In the genomic region with DNA sequence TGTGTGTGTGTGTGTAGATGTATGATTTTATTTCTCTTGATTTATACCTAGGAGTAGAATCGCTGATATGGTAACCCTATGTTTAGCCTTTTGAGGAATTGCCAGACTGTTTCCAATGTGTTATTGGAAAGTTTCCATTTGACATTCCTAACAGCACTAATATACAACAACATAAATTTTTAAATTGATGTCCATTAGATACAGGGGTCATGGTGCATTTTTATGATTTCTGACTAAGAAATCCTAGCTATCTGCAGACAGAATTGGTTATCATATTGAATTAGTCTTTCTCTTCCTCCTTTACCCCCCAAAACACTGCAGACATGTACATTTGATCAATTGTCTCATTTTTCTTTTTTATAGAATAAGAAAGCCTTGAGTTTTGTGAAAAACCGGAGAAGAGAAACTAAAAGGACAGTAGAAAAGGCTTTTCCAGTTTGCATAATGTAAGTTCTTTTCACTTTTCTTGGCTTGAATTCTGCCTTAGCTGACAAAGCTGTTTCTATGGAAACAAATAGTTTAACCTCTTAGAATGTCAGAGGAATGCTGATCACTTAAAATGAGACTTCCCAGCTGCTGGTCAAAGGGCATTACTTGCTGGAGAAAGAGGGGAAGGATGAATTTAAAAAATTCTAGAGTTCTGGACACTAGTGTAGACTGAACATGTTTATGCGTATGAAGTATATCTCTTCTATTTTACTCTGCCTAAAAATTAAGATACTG, we compare ENCODE assay signal across 2 cellular contexts.
TF ChIP-seq lines count a peak whose summit lies in the region.

No MANE protein-coding gene starts in this region.

TF ChIP-seq in liver, 16 proteins besides CTCF, POLR2A, EP300 and RAD21 (continued from another document):
- TF ChIP-seq, protein P1, sequence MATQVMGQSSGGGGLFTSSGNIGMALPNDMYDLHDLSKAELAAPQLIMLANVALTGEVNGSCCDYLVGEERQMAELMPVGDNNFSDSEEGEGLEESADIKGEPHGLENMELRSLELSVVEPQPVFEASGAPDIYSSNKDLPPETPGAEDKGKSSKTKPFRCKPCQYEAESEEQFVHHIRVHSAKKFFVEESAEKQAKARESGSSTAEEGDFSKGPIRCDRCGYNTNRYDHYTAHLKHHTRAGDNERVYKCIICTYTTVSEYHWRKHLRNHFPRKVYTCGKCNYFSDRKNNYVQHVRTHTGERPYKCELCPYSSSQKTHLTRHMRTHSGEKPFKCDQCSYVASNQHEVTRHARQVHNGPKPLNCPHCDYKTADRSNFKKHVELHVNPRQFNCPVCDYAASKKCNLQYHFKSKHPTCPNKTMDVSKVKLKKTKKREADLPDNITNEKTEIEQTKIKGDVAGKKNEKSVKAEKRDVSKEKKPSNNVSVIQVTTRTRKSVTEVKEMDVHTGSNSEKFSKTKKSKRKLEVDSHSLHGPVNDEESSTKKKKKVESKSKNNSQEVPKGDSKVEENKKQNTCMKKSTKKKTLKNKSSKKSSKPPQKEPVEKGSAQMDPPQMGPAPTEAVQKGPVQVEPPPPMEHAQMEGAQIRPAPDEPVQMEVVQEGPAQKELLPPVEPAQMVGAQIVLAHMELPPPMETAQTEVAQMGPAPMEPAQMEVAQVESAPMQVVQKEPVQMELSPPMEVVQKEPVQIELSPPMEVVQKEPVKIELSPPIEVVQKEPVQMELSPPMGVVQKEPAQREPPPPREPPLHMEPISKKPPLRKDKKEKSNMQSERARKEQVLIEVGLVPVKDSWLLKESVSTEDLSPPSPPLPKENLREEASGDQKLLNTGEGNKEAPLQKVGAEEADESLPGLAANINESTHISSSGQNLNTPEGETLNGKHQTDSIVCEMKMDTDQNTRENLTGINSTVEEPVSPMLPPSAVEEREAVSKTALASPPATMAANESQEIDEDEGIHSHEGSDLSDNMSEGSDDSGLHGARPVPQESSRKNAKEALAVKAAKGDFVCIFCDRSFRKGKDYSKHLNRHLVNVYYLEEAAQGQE (IDR thresholded peaks at IDR 0.05), result no peak
- TF ChIP-seq EGR1 (IDR thresholded peaks at IDR 0.05; ENCODE audit: low read depth in 2 of 2), result no peak
- no peak for TF ChIP-seq YY1 (IDR thresholded peaks at IDR 0.05)
- TF ChIP-seq GABPA (IDR thresholded peaks at IDR 0.05 in 1 of 2, conservative IDR thresholded peaks at IDR 0.05 in 1 of 2), result no peak
- TF ChIP-seq, protein P2, sequence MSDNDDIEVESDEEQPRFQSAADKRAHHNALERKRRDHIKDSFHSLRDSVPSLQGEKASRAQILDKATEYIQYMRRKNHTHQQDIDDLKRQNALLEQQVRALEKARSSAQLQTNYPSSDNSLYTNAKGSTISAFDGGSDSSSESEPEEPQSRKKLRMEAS (IDR thresholded peaks at IDR 0.05), result no peak
- no peak for TF ChIP-seq HNF4A (conservative IDR thresholded peaks at IDR 0.05)
- TF ChIP-seq, protein P3, sequence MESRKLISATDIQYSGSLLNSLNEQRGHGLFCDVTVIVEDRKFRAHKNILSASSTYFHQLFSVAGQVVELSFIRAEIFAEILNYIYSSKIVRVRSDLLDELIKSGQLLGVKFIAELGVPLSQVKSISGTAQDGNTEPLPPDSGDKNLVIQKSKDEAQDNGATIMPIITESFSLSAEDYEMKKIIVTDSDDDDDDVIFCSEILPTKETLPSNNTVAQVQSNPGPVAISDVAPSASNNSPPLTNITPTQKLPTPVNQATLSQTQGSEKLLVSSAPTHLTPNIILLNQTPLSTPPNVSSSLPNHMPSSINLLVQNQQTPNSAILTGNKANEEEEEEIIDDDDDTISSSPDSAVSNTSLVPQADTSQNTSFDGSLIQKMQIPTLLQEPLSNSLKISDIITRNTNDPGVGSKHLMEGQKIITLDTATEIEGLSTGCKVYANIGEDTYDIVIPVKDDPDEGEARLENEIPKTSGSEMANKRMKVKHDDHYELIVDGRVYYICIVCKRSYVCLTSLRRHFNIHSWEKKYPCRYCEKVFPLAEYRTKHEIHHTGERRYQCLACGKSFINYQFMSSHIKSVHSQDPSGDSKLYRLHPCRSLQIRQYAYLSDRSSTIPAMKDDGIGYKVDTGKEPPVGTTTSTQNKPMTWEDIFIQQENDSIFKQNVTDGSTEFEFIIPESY (IDR thresholded peaks at IDR 0.05), result no peak
- TF ChIP-seq, protein P4, sequence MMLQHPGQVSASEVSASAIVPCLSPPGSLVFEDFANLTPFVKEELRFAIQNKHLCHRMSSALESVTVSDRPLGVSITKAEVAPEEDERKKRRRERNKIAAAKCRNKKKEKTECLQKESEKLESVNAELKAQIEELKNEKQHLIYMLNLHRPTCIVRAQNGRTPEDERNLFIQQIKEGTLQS (IDR thresholded peaks at IDR 0.05), result no peak
- no peak for TF ChIP-seq FOXA1 (IDR thresholded peaks at IDR 0.05)
- TF ChIP-seq JUND (IDR thresholded peaks at IDR 0.05), result peak in 1 of 2 donors; percentile 13
- TF ChIP-seq FOXA2 (IDR thresholded peaks at IDR 0.05), result no peak
TF ChIP-seq in liver: peak in this region for 2.

TF ChIP-seq in HepG2, 621 proteins besides CTCF, POLR2A, EP300 and RAD21 (continued from another document):
- TF ChIP-seq, protein P5, sequence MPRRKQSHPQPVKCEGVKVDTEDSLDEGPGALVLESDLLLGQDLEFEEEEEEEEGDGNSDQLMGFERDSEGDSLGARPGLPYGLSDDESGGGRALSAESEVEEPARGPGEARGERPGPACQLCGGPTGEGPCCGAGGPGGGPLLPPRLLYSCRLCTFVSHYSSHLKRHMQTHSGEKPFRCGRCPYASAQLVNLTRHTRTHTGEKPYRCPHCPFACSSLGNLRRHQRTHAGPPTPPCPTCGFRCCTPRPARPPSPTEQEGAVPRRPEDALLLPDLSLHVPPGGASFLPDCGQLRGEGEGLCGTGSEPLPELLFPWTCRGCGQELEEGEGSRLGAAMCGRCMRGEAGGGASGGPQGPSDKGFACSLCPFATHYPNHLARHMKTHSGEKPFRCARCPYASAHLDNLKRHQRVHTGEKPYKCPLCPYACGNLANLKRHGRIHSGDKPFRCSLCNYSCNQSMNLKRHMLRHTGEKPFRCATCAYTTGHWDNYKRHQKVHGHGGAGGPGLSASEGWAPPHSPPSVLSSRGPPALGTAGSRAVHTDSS (CRISPR knock-in tag; conservative IDR thresholded peaks at IDR 0.05), result no peak
- TF ChIP-seq CCDC6 (CRISPR knock-in tag; IDR thresholded peaks at IDR 0.05), result no peak
- TF ChIP-seq, protein P6, sequence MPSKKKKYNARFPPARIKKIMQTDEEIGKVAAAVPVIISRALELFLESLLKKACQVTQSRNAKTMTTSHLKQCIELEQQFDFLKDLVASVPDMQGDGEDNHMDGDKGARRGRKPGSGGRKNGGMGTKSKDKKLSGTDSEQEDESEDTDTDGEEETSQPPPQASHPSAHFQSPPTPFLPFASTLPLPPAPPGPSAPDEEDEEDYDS (CRISPR knock-in tag; IDR thresholded peaks at IDR 0.05), result no peak
- TF ChIP-seq NCOA2 (CRISPR knock-in tag; IDR thresholded peaks at IDR 0.05), result no peak
- TF ChIP-seq, protein P7, sequence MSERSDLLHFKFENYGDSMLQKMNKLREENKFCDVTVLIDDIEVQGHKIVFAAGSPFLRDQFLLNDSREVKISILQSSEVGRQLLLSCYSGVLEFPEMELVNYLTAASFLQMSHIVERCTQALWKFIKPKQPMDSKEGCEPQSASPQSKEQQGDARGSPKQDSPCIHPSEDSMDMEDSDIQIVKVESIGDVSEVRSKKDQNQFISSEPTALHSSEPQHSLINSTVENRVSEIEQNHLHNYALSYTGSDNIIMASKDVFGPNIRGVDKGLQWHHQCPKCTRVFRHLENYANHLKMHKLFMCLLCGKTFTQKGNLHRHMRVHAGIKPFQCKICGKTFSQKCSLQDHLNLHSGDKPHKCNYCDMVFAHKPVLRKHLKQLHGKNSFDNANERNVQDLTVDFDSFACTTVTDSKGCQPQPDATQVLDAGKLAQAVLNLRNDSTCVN (CRISPR knock-in tag; IDR thresholded peaks at IDR 0.05; ENCODE audit: borderline replicate concordance), result no peak
- TF ChIP-seq, protein P8, sequence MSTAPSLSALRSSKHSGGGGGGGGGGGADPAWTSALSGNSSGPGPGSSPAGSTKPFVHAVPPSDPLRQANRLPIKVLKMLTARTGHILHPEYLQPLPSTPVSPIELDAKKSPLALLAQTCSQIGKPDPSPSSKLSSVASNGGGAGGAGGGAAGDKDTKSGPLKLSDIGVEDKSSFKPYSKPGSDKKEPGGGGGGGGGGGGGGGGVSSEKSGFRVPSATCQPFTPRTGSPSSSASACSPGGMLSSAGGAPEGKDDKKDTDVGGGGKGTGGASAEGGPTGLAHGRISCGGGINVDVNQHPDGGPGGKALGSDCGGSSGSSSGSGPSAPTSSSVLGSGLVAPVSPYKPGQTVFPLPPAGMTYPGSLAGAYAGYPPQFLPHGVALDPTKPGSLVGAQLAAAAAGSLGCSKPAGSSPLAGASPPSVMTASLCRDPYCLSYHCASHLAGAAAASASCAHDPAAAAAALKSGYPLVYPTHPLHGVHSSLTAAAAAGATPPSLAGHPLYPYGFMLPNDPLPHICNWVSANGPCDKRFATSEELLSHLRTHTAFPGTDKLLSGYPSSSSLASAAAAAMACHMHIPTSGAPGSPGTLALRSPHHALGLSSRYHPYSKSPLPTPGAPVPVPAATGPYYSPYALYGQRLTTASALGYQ (CRISPR knock-in tag; IDR thresholded peaks at IDR 0.05), result no peak
- no peak for TF ChIP-seq MBD4 (IDR thresholded peaks at IDR 0.05; ENCODE audit: borderline replicate concordance, low read length)
- TF ChIP-seq NFYB (CRISPR knock-in tag; IDR thresholded peaks at IDR 0.05), result no peak
- TF ChIP-seq ZNF337 (CRISPR knock-in tag; IDR thresholded peaks at IDR 0.05; ENCODE audit: borderline replicate concordance, low read depth), result no peak
- no peak for TF ChIP-seq SOX13 (IDR thresholded peaks at IDR 0.05)
- TF ChIP-seq SOX13 (CRISPR knock-in tag; conservative IDR thresholded peaks at IDR 0.05 in 1 of 2, IDR thresholded peaks at IDR 0.05 in 1 of 2), result no peak
- TF ChIP-seq, protein P9, sequence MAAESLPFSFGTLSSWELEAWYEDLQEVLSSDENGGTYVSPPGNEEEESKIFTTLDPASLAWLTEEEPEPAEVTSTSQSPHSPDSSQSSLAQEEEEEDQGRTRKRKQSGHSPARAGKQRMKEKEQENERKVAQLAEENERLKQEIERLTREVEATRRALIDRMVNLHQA (CRISPR knock-in tag; IDR thresholded peaks at IDR 0.05), result no peak
- TF ChIP-seq SMAD1 (CRISPR knock-in tag; IDR thresholded peaks at IDR 0.05; ENCODE audit: borderline replicate concordance, low read depth), result no peak
- TF ChIP-seq, protein P10, sequence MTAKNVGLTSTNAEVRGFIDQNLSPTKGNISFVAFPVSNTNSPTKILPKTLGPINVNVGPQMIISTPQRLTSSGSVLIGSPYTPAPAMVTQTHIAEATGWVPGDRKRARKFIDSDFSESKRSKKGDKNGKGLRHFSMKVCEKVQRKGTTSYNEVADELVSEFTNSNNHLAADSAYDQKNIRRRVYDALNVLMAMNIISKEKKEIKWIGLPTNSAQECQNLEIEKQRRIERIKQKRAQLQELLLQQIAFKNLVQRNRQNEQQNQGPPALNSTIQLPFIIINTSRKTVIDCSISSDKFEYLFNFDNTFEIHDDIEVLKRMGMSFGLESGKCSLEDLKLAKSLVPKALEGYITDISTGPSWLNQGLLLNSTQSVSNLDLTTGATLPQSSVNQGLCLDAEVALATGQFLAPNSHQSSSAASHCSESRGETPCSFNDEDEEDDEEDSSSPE (CRISPR knock-in tag; IDR thresholded peaks at IDR 0.05), result no peak
- TF ChIP-seq ZNF678 (CRISPR knock-in tag; IDR thresholded peaks at IDR 0.05), result no peak
- TF ChIP-seq SOX5 (CRISPR knock-in tag; IDR thresholded peaks at IDR 0.05; ENCODE audit: borderline replicate concordance), result no peak
- no peak for TF ChIP-seq ZMAT3 (CRISPR knock-in tag; conservative IDR thresholded peaks at IDR 0.05)
- no peak for TF ChIP-seq TCF12 (IDR thresholded peaks at IDR 0.05)
- no peak for TF ChIP-seq TCF12 (CRISPR knock-in tag; IDR thresholded peaks at IDR 0.05)
- no peak for TF ChIP-seq ATF7 (IDR thresholded peaks at IDR 0.05)
- no peak for TF ChIP-seq ATF7 (CRISPR knock-in tag; IDR thresholded peaks at IDR 0.05)
- no peak for TF ChIP-seq ZNF788 (CRISPR knock-in tag; IDR thresholded peaks at IDR 0.05; ENCODE audit: borderline replicate concordance)
TF ChIP-seq in HepG2: peak in this region for 0.
